In the genomic region with DNA sequence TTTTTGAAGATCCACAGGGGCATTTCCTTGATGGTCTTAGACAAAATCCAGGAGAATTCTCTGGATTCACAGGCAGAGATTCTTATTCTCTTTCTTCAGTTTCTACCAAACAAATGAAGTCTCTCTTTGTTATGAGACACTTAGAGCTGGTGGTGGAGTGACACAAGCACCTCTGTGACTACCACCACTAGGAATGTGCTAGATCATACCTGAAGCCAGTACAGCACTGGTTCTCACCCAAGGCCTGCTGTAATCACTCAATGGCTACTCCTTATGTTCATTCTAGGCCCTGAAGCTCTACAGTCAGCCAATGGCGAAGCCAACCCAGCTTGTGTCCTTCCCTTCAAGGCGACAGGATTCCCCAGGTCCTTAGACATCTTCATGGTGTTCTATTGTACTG, we compare ENCODE assay signal across 20 cellular contexts.
"Had no signal": no experiment of that assay in that cellular context is flagged by ENCODE, and none has a peak within 500 bp of the region (broad histone marks: within the 10 kb centered on the region; RNA-seq: fewer than 3 reads in every experiment).

No MANE protein-coding gene starts in this region.

- H3K4me1 ChIP-seq: adrenal gland, ascending aorta, heart right ventricle, left lung, sigmoid colon, upper lobe of left lung had no signal

- H3K36me3 ChIP-seq: adrenal gland, ascending aorta, heart right ventricle, left lung, sigmoid colon, thoracic aorta, upper lobe of left lung had no signal

- H3K9me3 ChIP-seq: adrenal gland, ascending aorta, sigmoid colon, thoracic aorta had no signal

- H3K4me3 ChIP-seq: adrenal gland, ascending aorta, coronary artery, heart right ventricle, left lung, sigmoid colon, smooth muscle cell, thoracic aorta, upper lobe of left lung had no signal

- H3K4me2 ChIP-seq: smooth muscle cell had no signal

- DNase-seq: activated CD4-positive, alpha-beta T cell treated with anti-CD3 and anti-CD28 coated beads, Interleukin-2, amount 10 ng/mL, durations not matched to agents 24 days and 14 days; activated CD8-positive, alpha-beta T cell treated with anti-CD3 and anti-CD28 coated beads for 36 hours; activated gamma-delta T cell; adrenal gland; cerebellar nuclear complex; heart right ventricle; left lung; midbrain; natural killer cell; retina; sigmoid colon; stimulated activated CD4-positive, alpha-beta T cell treated with anti-CD3 and anti-CD28 coated beads, Interleukin-15, amount 100 ng/mL, for 24 hours; stimulated activated CD8-positive, alpha-beta memory T cell treated with anti-CD3 and anti-CD28 coated beads, Interleukin-4, amount 100 ng/mL, for 48 hours; stimulated activated naive CD4-positive, alpha-beta T cell; upper lobe of left lung had no signal

- H3K27ac ChIP-seq: adrenal gland, ascending aorta, coronary artery, heart right ventricle, left lung, sigmoid colon, thoracic aorta, upper lobe of left lung, VCaP had no signal

- H3K27me3 ChIP-seq: adrenal gland, ascending aorta, heart right ventricle, left lung, sigmoid colon, upper lobe of left lung had no signal
